ENCODE assay signal across 25 cellular contexts in genomic region chr1:19350566-19350965, GRCh38. TPM values are rescaled to one million over a fixed set of nuclear protein-coding genes. Genes with fewer than 3 reads are reported as not detected.
DNase-seq lines count a peak whose midpoint lies in the region; ATAC-seq and TF ChIP-seq lines count a peak whose summit lies in the region.
"Had no signal": no experiment of that assay in that cellular context is flagged by ENCODE, and none has a peak within 500 bp of the region (broad histone marks: within the 10 kb centered on the region; RNA-seq: fewer than 3 reads in every experiment).

No MANE protein-coding gene starts in this region.

- H2AK5ac ChIP-seq in H9 (ENCODE audit: insufficient read length, low read length): no peak overlapping the region

- WGBS in H9 (ENCODE audit: extremely low coverage, insufficient read length, low lambda C conversion rate): no CpG with 5 or more reads among the region's 5 CpGs

- no peak overlapping the region for H3K4me2 ChIP-seq in H9 (ENCODE audit: insufficient read depth, insufficient read length, low read length)
- H3K4me2 ChIP-seq: GM23338, KMS-11 had no signal

- ATAC-seq in activated CD8-positive, alpha-beta T cell treated with anti-CD3 and anti-CD28 coated beads for 36 hours: no peak
- ATAC-seq in activated CD8-positive, alpha-beta T cell treated with anti-CD3 and anti-CD28 coated beads, Interleukin-2, amount 10 ng/mL, durations not matched to agents 7 days and 5 days: no peak
- ATAC-seq in activated T-helper 17 cell treated with anti-CD3 and anti-CD28 coated beads, Interleukin-2, amount 50 U/mL, for 72 hours (replicated peaks): no peak
- ATAC-seq: CD8-positive, alpha-beta T cell; GM12878; GM23338 had no signal

- no peak overlapping the region for H3K14ac ChIP-seq in H9 (ENCODE audit: insufficient read depth, low read length)

- no peak overlapping the region for H2BK120ac ChIP-seq in H9 (ENCODE audit: low read depth, low read length, poor library complexity, severe bottlenecking)

- H3K4me1 ChIP-seq in H9 (ENCODE audit: insufficient read depth, low read length): 0 out of 2 replicates have a peak, but pooled peaks cover 3% of the 10 kb centered on the region
- H3K4me1 ChIP-seq: Caco-2, SJCRH30 had no signal

- H3K27me3 Mint-ChIP-seq in activated CD8-positive, alpha-beta T cell treated with anti-CD3 and anti-CD28 coated beads for 36 hours: no peaks in the 10 kb centered on the region
- no peaks in the 10 kb centered on the region for H3K27me3 Mint-ChIP-seq in activated CD8-positive, alpha-beta T cell treated with anti-CD3 and anti-CD28 coated beads, Interleukin-2, amount 10 ng/mL, durations not matched to agents 7 days and 5 days (ENCODE audit: low read depth)
- H3K27me3 Mint-ChIP-seq in H9 (ENCODE audit: low read depth): no peaks in the 10 kb centered on the region; the same call in none of the 2 replicates
- H3K27me3 Mint-ChIP-seq in activated T-helper 17 cell treated with anti-CD3 and anti-CD28 coated beads, Interleukin-2, amount 50 U/mL, for 72 hours: no peaks in the 10 kb centered on the region
- no peaks in the 10 kb centered on the region for H3K27me3 Mint-ChIP-seq in progenitor cell of endocrine pancreas
- H3K27me3 Mint-ChIP-seq: B cell had no signal

- H2BK12ac ChIP-seq in H9 (ENCODE audit: insufficient read length, low read depth, low read length): no peak overlapping the region

- H3K27ac ChIP-seq in H9 (ENCODE audit: insufficient read length, low read depth, low read length): no peak overlapping the region
- H3K27ac ChIP-seq: 22Rv1, C4-2B, KMS-11, SJCRH30 had no signal

- no peak overlapping the region for H4K5ac ChIP-seq in H9 (ENCODE audit: insufficient read length, low read depth, low read length)

- no peak for TF ChIP-seq CTCF in activated CD8-positive, alpha-beta T cell treated with anti-CD3 and anti-CD28 coated beads for 36 hours (IDR thresholded peaks at IDR 0.05)
- TF ChIP-seq CTCF in H9 (conservative IDR thresholded peaks at IDR 0.05) (no peak), progenitor cell of endocrine pancreas (IDR thresholded peaks at IDR 0.05; ENCODE audit: unreplicated experiment) (no peak)

- no peak overlapping the region for H3K4ac ChIP-seq in H9 (ENCODE audit: low read depth, low read length)

- H2BK15ac ChIP-seq in H9 (ENCODE audit: low read depth, low read length): no peak overlapping the region

- H3K23ac ChIP-seq in H9 (ENCODE audit: insufficient read length, low read depth, low read length): no peak overlapping the region

- H3K4me3 Mint-ChIP-seq in activated CD8-positive, alpha-beta T cell treated with anti-CD3 and anti-CD28 coated beads for 36 hours: no peak overlapping the region
- no peak overlapping the region for H3K4me3 Mint-ChIP-seq in activated CD8-positive, alpha-beta T cell treated with anti-CD3 and anti-CD28 coated beads, Interleukin-2, amount 10 ng/mL, durations not matched to agents 7 days and 5 days
- H3K4me3 Mint-ChIP-seq in H9: no peak overlapping the region
- H3K4me3 Mint-ChIP-seq in activated T-helper 17 cell treated with anti-CD3 and anti-CD28 coated beads, Interleukin-2, amount 50 U/mL, for 72 hours: no peak overlapping the region
- H3K4me3 Mint-ChIP-seq in progenitor cell of endocrine pancreas (ENCODE audit: low read depth): no peak overlapping the region
- H3K4me3 Mint-ChIP-seq: B cell; CD8-positive, alpha-beta T cell; GM23338 had no signal

- no peaks in the 10 kb centered on the region for H3K23me2 ChIP-seq in H9 (ENCODE audit: insufficient read length, low read depth, low read length, poor library complexity, severe bottlenecking)

- H3K36me3 Mint-ChIP-seq in activated CD8-positive, alpha-beta T cell treated with anti-CD3 and anti-CD28 coated beads for 36 hours (ENCODE audit: low read depth): peaks cover 9% of the 10 kb centered on the region
- peaks cover 45% of the 10 kb centered on the region for H3K36me3 Mint-ChIP-seq in activated CD8-positive, alpha-beta T cell treated with anti-CD3 and anti-CD28 coated beads, Interleukin-2, amount 10 ng/mL, durations not matched to agents 7 days and 5 days (ENCODE audit: low read depth)
- H3K36me3 Mint-ChIP-seq in H9 (ENCODE audit: insufficient read depth in 1 of 3, low read depth in 3 of 3): peaks cover 27 to 58% (median 50%) of the 10 kb centered on the region in 3 experiments
- H3K36me3 Mint-ChIP-seq in activated T-helper 17 cell treated with anti-CD3 and anti-CD28 coated beads, Interleukin-2, amount 50 U/mL, for 72 hours (ENCODE audit: low read depth): peaks cover 82% of the 10 kb centered on the region
- peaks cover 9% of the 10 kb centered on the region for H3K36me3 Mint-ChIP-seq in progenitor cell of endocrine pancreas (ENCODE audit: insufficient read depth)

- H3T11ph ChIP-seq in H9 (ENCODE audit: low read length): no peak overlapping the region

- intact Hi-C loops in activated CD8-positive, alpha-beta T cell treated with anti-CD3 and anti-CD28 coated beads for 36 hours (cut with micrococcal nuclease): no loop called here

- no peaks in the 10 kb centered on the region for H4K20me1 ChIP-seq in H9 (ENCODE audit: control insufficient read depth, insufficient read depth, insufficient read length)

- no peaks in the 10 kb centered on the region for H3K79me2 ChIP-seq in H9 (ENCODE audit: insufficient read depth, low read length)

- H4K8ac ChIP-seq in H9 (replicated peaks; ENCODE audit: insufficient read length, low read depth, low read length): no peak overlapping the region

- peak overlapping the region; percentile 30 for H3K27ac Mint-ChIP-seq in activated CD8-positive, alpha-beta T cell treated with anti-CD3 and anti-CD28 coated beads for 36 hours
- no peak overlapping the region for H3K27ac Mint-ChIP-seq in activated CD8-positive, alpha-beta T cell treated with anti-CD3 and anti-CD28 coated beads, Interleukin-2, amount 10 ng/mL, durations not matched to agents 7 days and 5 days
- H3K27ac Mint-ChIP-seq in H9: peak overlapping the region in 2 of 3 experiments; percentile 68 to 82; a peak in 3 of 7 replicates
- peak overlapping the region; percentile 8 for H3K27ac Mint-ChIP-seq in activated T-helper 17 cell treated with anti-CD3 and anti-CD28 coated beads, Interleukin-2, amount 50 U/mL, for 72 hours
- H3K27ac Mint-ChIP-seq in progenitor cell of endocrine pancreas: peak overlapping the region; percentile 79
- H3K27ac Mint-ChIP-seq: B cell, GM23338 had no signal

- no peaks in the 10 kb centered on the region for H3K9me3 ChIP-seq in H9 (ENCODE audit: control insufficient read depth, low read depth, low read length)
- H3K9me3 ChIP-seq: Caco-2, Peyer's patch, SJCRH30 had no signal

- no peak overlapping the region for H3K9ac ChIP-seq in H9 (ENCODE audit: extremely low read depth, insufficient read length, low read length)
- H3K9ac ChIP-seq: KMS-11 had no signal

- H3K4me1 Mint-ChIP-seq in activated CD8-positive, alpha-beta T cell treated with anti-CD3 and anti-CD28 coated beads for 36 hours (ENCODE audit: low read depth): no peaks in the 10 kb centered on the region
- no peaks in the 10 kb centered on the region for H3K4me1 Mint-ChIP-seq in activated CD8-positive, alpha-beta T cell treated with anti-CD3 and anti-CD28 coated beads, Interleukin-2, amount 10 ng/mL, durations not matched to agents 7 days and 5 days (ENCODE audit: low read depth)
- H3K4me1 Mint-ChIP-seq in H9 (peaks cover 22 to 29% of the 10 kb centered on the region in 2 experiments), progenitor cell of endocrine pancreas (ENCODE audit: low read depth) (peaks cover 2% of the 10 kb centered on the region)
- no peaks in the 10 kb centered on the region for H3K4me1 Mint-ChIP-seq in activated T-helper 17 cell treated with anti-CD3 and anti-CD28 coated beads, Interleukin-2, amount 50 U/mL, for 72 hours

- no peaks in the 10 kb centered on the region for H3K9me3 Mint-ChIP-seq in activated CD8-positive, alpha-beta T cell treated with anti-CD3 and anti-CD28 coated beads for 36 hours
- no peaks in the 10 kb centered on the region for H3K9me3 Mint-ChIP-seq in activated CD8-positive, alpha-beta T cell treated with anti-CD3 and anti-CD28 coated beads, Interleukin-2, amount 10 ng/mL, durations not matched to agents 7 days and 5 days (ENCODE audit: insufficient read depth)
- no peaks in the 10 kb centered on the region for H3K9me3 Mint-ChIP-seq in H9
- H3K9me3 Mint-ChIP-seq in activated T-helper 17 cell treated with anti-CD3 and anti-CD28 coated beads, Interleukin-2, amount 50 U/mL, for 72 hours: no peaks in the 10 kb centered on the region
- H3K9me3 Mint-ChIP-seq in progenitor cell of endocrine pancreas (ENCODE audit: low read depth): no peaks in the 10 kb centered on the region
- H3K9me3 Mint-ChIP-seq: CD8-positive, alpha-beta T cell; GM23338 had no signal

- POLR2A ChIA-PET in activated CD8-positive, alpha-beta T cell treated with anti-CD3 and anti-CD28 coated beads for 36 hours (lab: Charles Lee): no interaction called here
- POLR2A ChIA-PET in activated CD8-positive, alpha-beta T cell treated with anti-CD3 and anti-CD28 coated beads, Interleukin-2, amount 10 ng/mL, durations not matched to agents 7 days and 5 days (lab: Charles Lee): no interaction called here

- no peaks in the 10 kb centered on the region for H3K27me3 ChIP-seq in H9 (ENCODE audit: insufficient read depth, low read length)
- H3K27me3 ChIP-seq: Peyer's patch, SJCRH30 had no signal

- H3K56ac ChIP-seq in H9 (ENCODE audit: insufficient read length, low read depth, low read length): no peak overlapping the region

- no peak for DNase-seq in activated CD8-positive, alpha-beta T cell treated with anti-CD3 and anti-CD28 coated beads for 36 hours
- no peak for DNase-seq in activated CD8-positive, alpha-beta T cell treated with anti-CD3 and anti-CD28 coated beads, Interleukin-2, amount 10 ng/mL, durations not matched to agents 7 days and 5 days
- no peak for DNase-seq in H9
- DNase-seq in progenitor cell of endocrine pancreas (ENCODE audit: low spot score, unreplicated experiment): no peak
- no peak for DNase-seq in NOMO-1 (lab: John Stamatoyannopoulos, UW; ENCODE audit: unreplicated experiment in 2 of 2)
- no peak for DNase-seq in NCI-H1436 (lab: John Stamatoyannopoulos, UW)
- DNase-seq: Caco-2; CD8-positive, alpha-beta T cell; HCEC 1CT; IMR-90; MM.1S; NCI-H1694; NCI-H2029 treated with DMSO at 0.1 percent for 48 hours; NCI-H2227 treated with DMSO at 0.1 percent for 48 hours; NCI-H526 treated with DMSO at 0.1 percent for 48 hours; OCI-M1; Peyer's patch; SJCRH30 had no signal

- H2AFZ ChIP-seq in H9 (ENCODE audit: low read length): no peak overlapping the region
- H2AFZ ChIP-seq: GM23338 had no signal

- no peak overlapping the region for H2BK5ac ChIP-seq in H9 (ENCODE audit: insufficient read length, low read length)

- no peak overlapping the region for H3K18ac ChIP-seq in H9 (ENCODE audit: insufficient read length, low read depth, low read length)

- no peaks in the 10 kb centered on the region for H3K79me1 ChIP-seq in H9 (ENCODE audit: insufficient read depth, low read depth, low read length, poor library complexity, severe bottlenecking)

- no peak overlapping the region for H2BK20ac ChIP-seq in H9 (ENCODE audit: low read depth, low read length, poor library complexity, severe bottlenecking)

- CTCF ChIA-PET in activated CD8-positive, alpha-beta T cell treated with anti-CD3 and anti-CD28 coated beads for 36 hours (lab: Charles Lee): interaction anchor here (0.6 to 0.9 kb wide), 3 partner anchors 41 to 303 kb away, joined by 3 read pairs; no protein-coding TSS in a partner anchor
- CTCF ChIA-PET in activated CD8-positive, alpha-beta T cell treated with anti-CD3 and anti-CD28 coated beads, Interleukin-2, amount 10 ng/mL, durations not matched to agents 7 days and 5 days (lab: Charles Lee): no interaction called here

- H4K91ac ChIP-seq in H9 (ENCODE audit: insufficient read length, low read depth, low read length): no peak overlapping the region

RNA-seq across cellular contexts. Expression of gene SLC66A1, which starts 38.4 kb away (rescaled TPM):
- total RNA-seq in activated CD8-positive, alpha-beta T cell treated with anti-CD3 and anti-CD28 coated beads for 36 hours: 1 to 10 TPM; 3.6 TPM
- 1 to 10 TPM; 4.0 to 5.3 TPM for total RNA-seq in activated CD8-positive, alpha-beta T cell treated with anti-CD3 and anti-CD28 coated beads, Interleukin-2, amount 10 ng/mL, durations not matched to agents 7 days and 5 days
- total RNA-seq in H9 (2021): 22.5 TPM in 2 replicates
- total RNA-seq in activated T-helper 17 cell treated with anti-CD3 and anti-CD28 coated beads, Interleukin-2, amount 50 U/mL, for 72 hours: 1 to 10 TPM; 5.7 to 8.9 TPM
- 25.7 and 26.7 TPM in 2 replicates for total RNA-seq in progenitor cell of endocrine pancreas

RNA-seq across cellular contexts. Expression of gene AKR7A2, which starts 38.6 kb away (rescaled TPM):
- total RNA-seq in activated CD8-positive, alpha-beta T cell treated with anti-CD3 and anti-CD28 coated beads for 36 hours: 10 to 100 TPM; 42.9 to 43.4 TPM
- total RNA-seq in activated CD8-positive, alpha-beta T cell treated with anti-CD3 and anti-CD28 coated beads, Interleukin-2, amount 10 ng/mL, durations not matched to agents 7 days and 5 days: 10 to 100 TPM; 46.3 to 50.6 TPM
- total RNA-seq in H9 (2021): 48.0 and 50.3 TPM in 2 replicates
- 10 to 100 TPM; 37.1 to 61.4 TPM for total RNA-seq in activated T-helper 17 cell treated with anti-CD3 and anti-CD28 coated beads, Interleukin-2, amount 50 U/mL, for 72 hours
- 53.7 and 55.8 TPM in 2 replicates for total RNA-seq in progenitor cell of endocrine pancreas
